Comparison of ENCODE assay signal across 8 cellular contexts in the genomic region with DNA sequence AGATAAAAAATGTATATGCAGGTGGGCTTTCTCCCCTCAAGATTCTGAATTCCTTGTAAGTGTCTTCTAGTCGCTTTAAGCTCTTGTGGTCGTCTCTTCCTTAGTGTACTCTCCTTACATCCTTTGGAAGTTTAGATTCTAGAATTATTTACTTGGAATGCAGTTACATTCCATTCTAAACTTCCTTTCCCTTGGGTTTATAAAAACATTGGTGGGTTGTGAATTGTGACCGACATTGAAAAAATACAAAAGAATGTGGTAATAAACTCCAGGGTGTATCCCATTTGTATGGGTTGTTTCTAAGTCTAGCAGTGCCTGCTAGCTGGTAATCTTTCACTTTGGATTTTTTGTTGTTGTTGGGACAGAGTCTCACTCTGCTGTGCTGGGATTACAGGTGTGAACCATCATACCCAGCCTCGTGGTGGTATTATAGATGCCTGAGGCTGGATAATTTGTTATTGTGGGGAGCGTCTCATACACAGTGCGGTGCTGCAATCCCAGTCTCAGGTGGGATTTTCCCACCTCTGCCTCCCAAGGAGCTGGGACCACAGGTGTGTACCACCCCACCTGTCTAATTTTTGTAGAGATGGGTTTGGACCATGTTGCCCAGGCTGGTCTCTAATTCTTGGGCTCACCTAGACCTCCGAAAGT. TPM values are rescaled to one million over a fixed set of nuclear protein-coding genes. Genes with fewer than 3 reads are reported as not detected.
A peak's percentile ranks its signal among the peaks of the same experiment; 100 is the strongest.
DNase-seq lines count a peak whose midpoint lies in the region; ATAC-seq and TF ChIP-seq lines count a peak whose summit lies in the region.

No MANE protein-coding gene starts in this region.

- H3K4me3 Mint-ChIP-seq in neural crest cell = peak overlapping the region; percentile 39

- DNase-seq in AG08395 (ENCODE audit: low spot score) (peak; percentile 31), dorsolateral prefrontal cortex (no peak), neural crest cell (ENCODE audit: low read depth, low spot score) (no peak), T1000 (lab: John Stamatoyannopoulos, UW) (no peak), NCI-H2029 treated with DMSO at 0.1 percent for 48 hours (lab: John Stamatoyannopoulos, UW) (no peak)

- ATAC-seq in HG02623 (IDR thresholded peaks at IDR 0.05; ENCODE audit: unreplicated experiment) (no peak), HG03460 (IDR thresholded peaks at IDR 0.05; ENCODE audit: unreplicated experiment) (no peak)

- H3K9me3 ChIP-seq in Loucy (ENCODE audit: insufficient read depth, low read depth, low read length) = no peaks in the 10 kb centered on the region

- H3K36me3 Mint-ChIP-seq in neural crest cell (ENCODE audit: low read depth) = peaks cover 6% of the 10 kb centered on the region

- H3K27me3 Mint-ChIP-seq in neural crest cell (ENCODE audit: low read depth) = peaks cover 5% of the 10 kb centered on the region

- intact Hi-C loops in dorsolateral prefrontal cortex (cut with DNase I) = loop anchor here in 1 of 2 donors (10.0 kb wide), 1 partner anchor 194 kb away; no protein-coding TSS in a partner anchor

- no peaks in the 10 kb centered on the region for H3K9me3 Mint-ChIP-seq in neural crest cell

- H3K4me1 ChIP-seq in Loucy (ENCODE audit: insufficient read depth, low read length, poor library complexity, severe bottlenecking) = peaks cover 82% of the 10 kb centered on the region

- H3K9ac ChIP-seq in Loucy (ENCODE audit: low read depth, low read length, poor library complexity, severe bottlenecking) = no peak overlapping the region

- TF ChIP-seq CTCF in Loucy (conservative IDR thresholded peaks at IDR 0.05; ENCODE audit: low read length) (no peak), dorsolateral prefrontal cortex (IDR thresholded peaks at IDR 0.05 in 54 of 56, conservative IDR thresholded peaks at IDR 0.05 in 2 of 56; ENCODE audit: low read depth in 1 of 56, partially characterized antibody in 56 of 56) (no peak), neural crest cell (conservative IDR thresholded peaks at IDR 0.05) (no peak)

- H3F3A ChIP-seq in Loucy (ENCODE audit: low read depth) = no peaks in the 10 kb centered on the region

- peaks cover 87% of the 10 kb centered on the region for H3K4me1 Mint-ChIP-seq in neural crest cell

- peaks cover 3% of the 10 kb centered on the region; the same call in 1 of the 2 replicates for H3K36me3 ChIP-seq in Loucy (ENCODE audit: insufficient read depth, low read length)

- H3K27ac Mint-ChIP-seq in neural crest cell (ENCODE audit: unreplicated experiment) = no peak overlapping the region

- peaks cover 100% of the 10 kb centered on the region for H3K79me2 ChIP-seq in Loucy (ENCODE audit: insufficient read depth, low read length)

- H3K4me3 ChIP-seq in Loucy (ENCODE audit: low read length, poor library complexity, severe bottlenecking) = peak overlapping the region; percentile 92
- peak overlapping the region in 12 of 59 donors; percentile 5 to 84 (median 34) for H3K4me3 ChIP-seq in dorsolateral prefrontal cortex

- H3K27ac ChIP-seq in dorsolateral prefrontal cortex = peak overlapping the region in 58 of 59 donors; percentile 45 to 100 (median 99)

- H3K27me3 ChIP-seq in Loucy (ENCODE audit: insufficient read depth, low read length, poor library complexity, severe bottlenecking) (no peaks in the 10 kb centered on the region), dorsolateral prefrontal cortex (no peaks in the 10 kb centered on the region)

- H4K20me1 ChIP-seq in Loucy (ENCODE audit: insufficient read depth, low read length, poor library complexity, severe bottlenecking) = peaks cover 89% of the 10 kb centered on the region

- H2AFZ ChIP-seq in Loucy (ENCODE audit: low read length) = no peak overlapping the region

- no peaks in the 10 kb centered on the region for H3K9me2 ChIP-seq in Loucy (replicated peaks; ENCODE audit: low read depth, low read length)

- H3K4me2 ChIP-seq in Loucy (ENCODE audit: low read depth, low read length, poor library complexity, severe bottlenecking) = peak overlapping the region; percentile 93

RNA-seq across cellular contexts. Expression of gene CHD2, which starts 9.1 kb away (rescaled TPM):
- total RNA-seq in dorsolateral prefrontal cortex = 100 to 1,000 TPM; 120 to 227 (median 167) TPM
- 93.4 and 103 TPM in 2 replicates for total RNA-seq in neural crest cell
